8 cellular contexts compared by ENCODE assay signal in genomic region chr11:17351510-17352176, GRCh38. TPM values are rescaled to one million over a fixed set of nuclear protein-coding genes. Genes with fewer than 3 reads are reported as not detected.
DNase-seq lines count a peak whose midpoint lies in the region; ATAC-seq and TF ChIP-seq lines count a peak whose summit lies in the region.

Gene NCR3LG1, plus strand, starts transcription at chr11:17351800. Its CDS starts 170 bp downstream, at chr11:17351970.

- in situ Hi-C loops in gastrocnemius medialis (cut with MboI; ENCODE audit: low sequenced_read_pairs in 4 of 4) = no loop called here

- H3K4me3 ChIP-seq in MG63 (peak within 1 kb of the TSS; percentile 15), gastrocnemius medialis (peak within 1 kb of the TSS; percentile 52 to 65 (median 60))

- TF ChIP-seq CTCF in VCaP (conservative IDR thresholded peaks at IDR 0.05) (no peak), MCF 10A (IDR thresholded peaks at IDR 0.05; ENCODE audit: unreplicated experiment) (no peak), gastrocnemius medialis (IDR thresholded peaks at IDR 0.05 in 4 of 5, conservative IDR thresholded peaks at IDR 0.05 in 1 of 5) (no peak)

- H3K27ac ChIP-seq in VCaP (peak within 1 kb of the TSS; percentile 92), gastrocnemius medialis (peak within 1 kb of the TSS in 1 of 4 donors; percentile 37)

- H3K4me1 ChIP-seq in gastrocnemius medialis = peaks cover 17 to 24% of the 10 kb centered on the region in 2 donors

- H3K4me3 Mint-ChIP-seq in MCF 10A (ENCODE audit: unreplicated experiment) = peak within 1 kb of the TSS; percentile 75

- POLR2A ChIA-PET in MCF 10A (lab: Yijun Ruan, JAX) = interaction anchor here (0.7 to 4.1 kb wide), 2 partner anchors 67 to 144 kb away, joined by 3 to 32 read pairs; partner anchors contain the start of gene PIK3C2A

- H3K9me3 ChIP-seq in MG63 (no peaks in the 10 kb centered on the region), gastrocnemius medialis (no peaks in the 10 kb centered on the region)

- peaks cover 4% of the 10 kb centered on the region for H3K36me3 Mint-ChIP-seq in MCF 10A (ENCODE audit: insufficient read depth, unreplicated experiment)

- H3K36me3 ChIP-seq in MG63 (no peaks in the 10 kb centered on the region), gastrocnemius medialis (no peaks in the 10 kb centered on the region)

- H3K27me3 ChIP-seq in MG63 (no peaks in the 10 kb centered on the region), gastrocnemius medialis (peaks cover 16 to 27% (median 25%) of the 10 kb centered on the region in 3 donors)

- CTCF ChIA-PET in MCF 10A (lab: Yijun Ruan, JAX) = interaction anchor here (0.6 to 0.8 kb wide), 2 partner anchors 116 to 187 kb away, joined by 3 to 4 read pairs; no protein-coding TSS in a partner anchor

- intact Hi-C loops in MCF 10A (cut with micrococcal nuclease) = loop anchor here (5.0 kb wide), 2 partner anchors 74 to 274 kb away; partner anchors contain the start of genes NUCB2 and RPS13
- intact Hi-C loops in gastrocnemius medialis (cut with DNase I; ENCODE audit: low total_unique reads) = loop anchor here (2.0 to 10.0 kb wide), 3 partner anchors 75 to 274 kb away; partner anchors contain the start of genes NUCB2, PIK3C2A and RPS13

- DNase-seq in GM04504 (ENCODE audit: low read depth) (peak; percentile 22), MG63 (no peak), MCF 10A (ENCODE audit: unreplicated experiment) (peak; percentile 58), iPS-NIHi11 (ENCODE audit: low spot score) (peak; percentile 57), gastrocnemius medialis (peak; percentile 9 to 29)

- H3K9me3 Mint-ChIP-seq in MCF 10A (ENCODE audit: unreplicated experiment) = no peaks in the 10 kb centered on the region

- H3K27me3 Mint-ChIP-seq in MCF 10A (ENCODE audit: insufficient read depth, unreplicated experiment) = no peaks in the 10 kb centered on the region

- ATAC-seq in gastrocnemius medialis (peak; percentile 47 to 48), GM18517 (IDR thresholded peaks at IDR 0.05; ENCODE audit: unreplicated experiment) (no peak), HG02981 (IDR thresholded peaks at IDR 0.05; ENCODE audit: unreplicated experiment) (no peak)

- no peak for TF ChIP-seq POLR2A in gastrocnemius medialis (IDR thresholded peaks at IDR 0.05)

- H3K4me1 Mint-ChIP-seq in MCF 10A (ENCODE audit: insufficient read depth, unreplicated experiment) = peaks cover 5% of the 10 kb centered on the region

- peak within 1 kb of the TSS; percentile 21 for H3K27ac Mint-ChIP-seq in MCF 10A (ENCODE audit: low read depth, unreplicated experiment)

- BruUV-seq in MCF 10A (replicated peaks; lab: Mats Ljungman, UMichigan) = no TSS peak

RNA-seq across cellular contexts. Expression of gene NCR3LG1, which starts in this region (rescaled TPM):
- total RNA-seq in MG63 (2014; rRNA removed; shearing (Covaris generic); ENCODE audit: low replicate concordance) = 0.17 and 0.20 TPM in 2 replicates
- total RNA-seq in MCF 10A (2022) (13.6 and 14.2 TPM in 2 replicates), gastrocnemius medialis (under 1 TPM; 0.07 to 0.95 (median 0.38) TPM)

Comparison
In these comparisons a context has a peak if more than half of its experiments do, and no peak if none do; other contexts are left out.
1. Peak in DNase-seq, ATAC-seq and H3K4me3 ChIP-seq in gastrocnemius medialis; RNA of the gene not detected or under 1 TPM.